16 cellular contexts compared by ENCODE assay signal in genomic region chr12:108789546-108789945, GRCh38. TPM values are rescaled to one million over a fixed set of nuclear protein-coding genes. Genes with fewer than 3 reads are reported as not detected.
DNase-seq lines count a peak whose midpoint lies in the region; ATAC-seq and TF ChIP-seq lines count a peak whose summit lies in the region.
"Had no signal": no experiment of that assay in that cellular context is flagged by ENCODE, and none has a peak within 500 bp of the region (broad histone marks: within the 10 kb centered on the region; RNA-seq: fewer than 3 reads in every experiment).

No MANE protein-coding gene starts in this region.

- H2BK120ac ChIP-seq in IMR-90 (ENCODE audit: low read depth, low read length) = no peak overlapping the region

- WGBS in IMR-90 (ENCODE audit: extremely low coverage in 2 of 2, insufficient read length in 1 of 2), 2 experiments = 100% methylated on average over 1 of the region's 4 CpGs; no CpG with 5 or more reads in 1 of the 2 experiments

- no peak overlapping the region for H2BK5ac ChIP-seq in IMR-90 (ENCODE audit: low read depth, low read length, poor library complexity, severe bottlenecking)

- no peak overlapping the region for H2AFZ ChIP-seq in IMR-90 (replicated peaks; ENCODE audit: low read length, poor library complexity)

- no peak for TF ChIP-seq POLR2A in IMR-90 (IDR thresholded peaks at IDR 0.05; ENCODE audit: low read depth, low read length)

- no peak overlapping the region for H4K91ac ChIP-seq in IMR-90 (ENCODE audit: insufficient read depth, low read depth, low read length)

- no peak for TF ChIP-seq RAD21 in IMR-90 (IDR thresholded peaks at IDR 0.05; ENCODE audit: low read length)

- H3K9me3 ChIP-seq in IMR-90 (ENCODE audit: control insufficient read depth, insufficient read depth, low read length) = no peaks in the 10 kb centered on the region
- H3K9me3 ChIP-seq: HAP-1 had no signal

- H3K4me1 ChIP-seq in IMR-90 (ENCODE audit: control insufficient read depth, insufficient read depth, low read length) = peaks cover 12% of the 10 kb centered on the region
- H3K4me1 ChIP-seq: HAP-1 had no signal

- CTCF ChIA-PET in IMR-90 (lab: Yijun Ruan, JAX) = no interaction called here

- no peaks in the 10 kb centered on the region for H3K27me3 ChIP-seq in IMR-90 (ENCODE audit: control insufficient read depth, insufficient read depth, low read length)

- no peak overlapping the region for H3K56ac ChIP-seq in IMR-90 (ENCODE audit: extremely low read depth, insufficient read depth, low read length)

- H4K5ac ChIP-seq in IMR-90 (ENCODE audit: low read depth, low read length) = no peak overlapping the region

- no peak overlapping the region for H3K4me3 ChIP-seq in IMR-90 (ENCODE audit: insufficient read depth, low read depth, low read length)
- H3K4me3 ChIP-seq: HAP-1 had no signal

- no peaks in the 10 kb centered on the region for H3K9me3 Mint-ChIP-seq in nephron progenitor cell
- no peaks in the 10 kb centered on the region for H3K9me3 Mint-ChIP-seq in stimulated activated naive B cell treated with anti-CD40 and anti-IgM and Interleukin-4, amounts not matched to agents 10 μg/mL and 1 μg/mL and 100 μg/mL, for 72 hours

- peaks cover 9% of the 10 kb centered on the region; the same call in 1 of the 2 replicates for H3K9me1 ChIP-seq in IMR-90 (ENCODE audit: insufficient read depth, low read length)

- intact Hi-C loops in left ventricle myocardium superior (cut with micrococcal nuclease) (no loop called here), cardiac septum (cut with DNase I) (loop anchor here (5.0 kb wide), 1 partner anchor 97 kb away; no protein-coding TSS in a partner anchor), IMR-90 (cut with micrococcal nuclease) (no loop called here)

- POLR2A ChIA-PET in IMR-90 (lab: Charles Lee; ENCODE audit: unreplicated experiment) = no interaction called here

- peaks cover 39 to 86% of the 10 kb centered on the region in 2 experiments for H3K79me1 ChIP-seq in IMR-90 (ENCODE audit: low read depth in 1 of 2, low read length in 2 of 2)

- H3K27ac Mint-ChIP-seq in nephron progenitor cell = peak overlapping the region; percentile 15
- H3K27ac Mint-ChIP-seq in stimulated activated naive B cell treated with anti-CD40 and anti-IgM and Interleukin-4, amounts not matched to agents 10 μg/mL and 1 μg/mL and 100 μg/mL, for 72 hours = peak overlapping the region; percentile 32

- no TSS peak for BruUV-seq in IMR-90 (replicated peaks; lab: Mats Ljungman, UMichigan)

- H3K27ac ChIP-seq in IMR-90 (ENCODE audit: insufficient read depth, low read length) = no peak overlapping the region

- dilution Hi-C loops in IMR-90 (cut with HindIII; ENCODE audit: low sequenced_read_pairs, unreplicated experiment) = no loop called here

- no peaks in the 10 kb centered on the region for H3K27me3 Mint-ChIP-seq in nephron progenitor cell (ENCODE audit: low read depth, poor library complexity)
- no peaks in the 10 kb centered on the region for H3K27me3 Mint-ChIP-seq in stimulated activated naive B cell treated with anti-CD40 and anti-IgM and Interleukin-4, amounts not matched to agents 10 μg/mL and 1 μg/mL and 100 μg/mL, for 72 hours
- H3K27me3 Mint-ChIP-seq: CD4-positive, alpha-beta memory T cell had no signal

- peak overlapping the region; percentile 20 for H2AK9ac ChIP-seq in IMR-90 (replicated peaks; ENCODE audit: low read depth, low read length, poor library complexity)

- ATAC-seq in left ventricle myocardium superior (no peak), IMR-90 (ENCODE audit: low read depth) (no peak), GM19463 (IDR thresholded peaks at IDR 0.05; ENCODE audit: unreplicated experiment) (no peak)
- ATAC-seq in stimulated activated naive B cell treated with anti-CD40 and anti-IgM and Interleukin-4, amounts not matched to agents 10 μg/mL and 1 μg/mL and 100 μg/mL, for 72 hours (replicated peaks) = no peak

- peak; percentile 24 for DNase-seq in left ventricle myocardium superior
- no peak for DNase-seq in cardiac septum (ENCODE audit: low spot score)
- DNase-seq in IMR-90 = no peak
- no peak for DNase-seq in nephron progenitor cell
- DNase-seq in stimulated activated naive B cell treated with anti-CD40 and anti-IgM and Interleukin-4, amounts not matched to agents 10 μg/mL and 1 μg/mL and 100 μg/mL, for 72 hours = no peak
- no peak for DNase-seq in effector CD8-positive, alpha-beta T cell (lab: John Stamatoyannopoulos, UW)
- no peak for DNase-seq in 8988T
- DNase-seq: CD4-positive, alpha-beta memory T cell; DND-41; GDM1; NCI-H1417; NCI-H1930; NCI-H2171 treated with DMSO at 0.1 percent for 48 hours; SIG-M5 had no signal

- no peak overlapping the region for H3K23ac ChIP-seq in IMR-90 (ENCODE audit: low read depth, low read length)

- no peak overlapping the region for H3K9ac ChIP-seq in IMR-90 (ENCODE audit: low read depth, low read length)

- peaks cover 64% of the 10 kb centered on the region for H4K20me1 ChIP-seq in IMR-90 (ENCODE audit: insufficient read depth, low read length)

- no peak overlapping the region for H3K4me2 ChIP-seq in IMR-90 (ENCODE audit: low read depth, low read length)

- peaks cover 78% of the 10 kb centered on the region for H3K36me3 ChIP-seq in IMR-90 (ENCODE audit: control insufficient read depth, insufficient read depth, low read length)

- H2BK20ac ChIP-seq in IMR-90 (ENCODE audit: low read depth, low read length) = no peak overlapping the region

- H2AK5ac ChIP-seq in IMR-90 (ENCODE audit: low read depth, low read length) = no peak overlapping the region

- H4K8ac ChIP-seq in IMR-90 (ENCODE audit: low read depth in 2 of 2, low read length in 2 of 2) = no peak overlapping the region

- H3K36me3 Mint-ChIP-seq in nephron progenitor cell (ENCODE audit: low read depth) = peaks cover 32% of the 10 kb centered on the region
- H3K36me3 Mint-ChIP-seq in stimulated activated naive B cell treated with anti-CD40 and anti-IgM and Interleukin-4, amounts not matched to agents 10 μg/mL and 1 μg/mL and 100 μg/mL, for 72 hours = peaks cover 44 to 50% of the 10 kb centered on the region in 2 donors

- no peak overlapping the region for H3K18ac ChIP-seq in IMR-90 (ENCODE audit: low read depth, low read length)

- H2BK15ac ChIP-seq in IMR-90 (ENCODE audit: low read depth, low read length) = no peak overlapping the region

- H3K4me3 Mint-ChIP-seq in nephron progenitor cell = no peak overlapping the region
- no peak overlapping the region for H3K4me3 Mint-ChIP-seq in stimulated activated naive B cell treated with anti-CD40 and anti-IgM and Interleukin-4, amounts not matched to agents 10 μg/mL and 1 μg/mL and 100 μg/mL, for 72 hours
- H3K4me3 Mint-ChIP-seq: CD4-positive, alpha-beta memory T cell had no signal

- H3K14ac ChIP-seq in IMR-90 (replicated peaks; ENCODE audit: low read depth, low read length) = no peak overlapping the region

- in situ Hi-C loops in IMR-90 (cut with MboI; ENCODE audit: low sequenced_read_pairs) = no loop called here

- H3K4me1 Mint-ChIP-seq in nephron progenitor cell = no peaks in the 10 kb centered on the region
- H3K4me1 Mint-ChIP-seq in stimulated activated naive B cell treated with anti-CD40 and anti-IgM and Interleukin-4, amounts not matched to agents 10 μg/mL and 1 μg/mL and 100 μg/mL, for 72 hours = no peaks in the 10 kb centered on the region

- TF ChIP-seq CTCF in IMR-90 (conservative IDR thresholded peaks at IDR 0.05; ENCODE audit: low read depth, low read length) (no peak), nephron progenitor cell (IDR thresholded peaks at IDR 0.05) (no peak)

- no peak overlapping the region for H3K4ac ChIP-seq in IMR-90 (ENCODE audit: low read depth, low read length)

TF ChIP-seq in IMR-90, 13 proteins besides CTCF, POLR2A, EP300 and RAD21:
- TF ChIP-seq CHD1 (IDR thresholded peaks at IDR 0.05; ENCODE audit: low read depth, low read length) = no peak
- no peak for TF ChIP-seq MAZ (IDR thresholded peaks at IDR 0.05; ENCODE audit: borderline replicate concordance, low read depth, low read length)
- TF ChIP-seq SMC3 (IDR thresholded peaks at IDR 0.05; ENCODE audit: low read depth, low read length) = no peak
- TF ChIP-seq USF2 (IDR thresholded peaks at IDR 0.05; ENCODE audit: low read depth, low read length) = no peak
- no peak for TF ChIP-seq RCOR1 (IDR thresholded peaks at IDR 0.05; ENCODE audit: insufficient replicate concordance, low read length)
- no peak for TF ChIP-seq ELK1 (IDR thresholded peaks at IDR 0.05; ENCODE audit: borderline replicate concordance, low read depth, low read length)
- no peak for TF ChIP-seq FOS (IDR thresholded peaks at IDR 0.05; ENCODE audit: low read depth, low read length)
- TF ChIP-seq RFX5 (IDR thresholded peaks at IDR 0.05; ENCODE audit: low read depth, low read length) = no peak
- TF ChIP-seq NFE2L2 (IDR thresholded peaks at IDR 0.05; ENCODE audit: low read depth, low read length) = no peak
- no peak for TF ChIP-seq MXI1 (IDR thresholded peaks at IDR 0.05; ENCODE audit: borderline replicate concordance, low read depth, low read length)
- TF ChIP-seq MAFK (IDR thresholded peaks at IDR 0.05; ENCODE audit: low read depth, low read length) = no peak
- TF ChIP-seq CEBPB (IDR thresholded peaks at IDR 0.05; ENCODE audit: low read depth, low read length) = no peak
- TF ChIP-seq BHLHE40 (IDR thresholded peaks at IDR 0.05; ENCODE audit: low read depth, low read length) = no peak

RNA-seq across cellular contexts. Expression of gene CORO1C, which starts 58.2 kb away (rescaled TPM):
- 68.0 TPM for total RNA-seq in left ventricle myocardium superior
- 74.7 TPM for total RNA-seq in cardiac septum
- total RNA-seq in IMR-90 (2012; rRNA removed) = 1,042 and 1,100 TPM in 2 replicates
- polyA plus RNA-seq in IMR-90 (2012; rRNA removed) = 591 and 675 TPM in 2 replicates
- 183 and 262 TPM in 2 replicates for polyA plus RNA-seq in IMR-90 (2012; cell fraction: cytosol; rRNA removed)
- 145 and 350 TPM in 2 replicates for polyA plus RNA-seq in IMR-90 (2012; cell fraction: nucleus; rRNA removed; ENCODE audit: low replicate concordance)

Comparison
In these comparisons a context has a peak if more than half of its experiments do, and no peak if none do; other contexts are left out.
1. RNA of gene CORO1C, which starts 58.2 kb away (total RNA-seq): 1,042 to 1,100 TPM in IMR-90; 74.7 TPM in cardiac septum (single experiment) and 68.0 TPM in left ventricle myocardium superior (single experiment); every median in the first group is over 10 times any median in the second.